Comparison of ENCODE assay signal across 1 cellular context in genomic region chr4:69860521-69861298, GRCh38.
A peak's percentile ranks its signal among the peaks of the same experiment; 100 is the strongest.
TF ChIP-seq lines count a peak whose summit lies in the region.

No MANE protein-coding gene starts in this region.

TF ChIP-seq in HepG2, 621 proteins besides CTCF, POLR2A, EP300 and RAD21 (continues in another document):
- TF ChIP-seq SMAD9 (CRISPR knock-in tag; IDR thresholded peaks at IDR 0.05), result no peak
- TF ChIP-seq FOXP1 (IDR thresholded peaks at IDR 0.05), result no peak
- TF ChIP-seq FOXP1 (CRISPR knock-in tag; IDR thresholded peaks at IDR 0.05), result peak; percentile 15; the same call in 1 of the 2 replicates
- TF ChIP-seq JDP2 (CRISPR knock-in tag; IDR thresholded peaks at IDR 0.05; ENCODE audit: borderline replicate concordance), result no peak
- no peak for TF ChIP-seq ZNF576 (CRISPR knock-in tag; IDR thresholded peaks at IDR 0.05)
- TF ChIP-seq POGZ (CRISPR knock-in tag; IDR thresholded peaks at IDR 0.05), result 0 out of 2 replicates have a peak, but pooled peaks have one; percentile 27
- no peak for TF ChIP-seq ZNF609 (CRISPR knock-in tag; IDR thresholded peaks at IDR 0.05; ENCODE audit: borderline replicate concordance)
- no peak for TF ChIP-seq ZNF232 (CRISPR knock-in tag; IDR thresholded peaks at IDR 0.05; ENCODE audit: borderline replicate concordance)
- no peak for TF ChIP-seq ZNF101 (CRISPR knock-in tag; IDR thresholded peaks at IDR 0.05; ENCODE audit: borderline replicate concordance, low read depth)
- no peak for TF ChIP-seq ZNF569 (CRISPR knock-in tag; IDR thresholded peaks at IDR 0.05; ENCODE audit: borderline replicate concordance)
- no peak for TF ChIP-seq ZNF143 (CRISPR knock-in tag; IDR thresholded peaks at IDR 0.05)
- TF ChIP-seq ZNF878 (CRISPR knock-in tag; IDR thresholded peaks at IDR 0.05), result no peak
- TF ChIP-seq NCOA1 (CRISPR knock-in tag; IDR thresholded peaks at IDR 0.05), result no peak
- no peak for TF ChIP-seq ZNF549 (CRISPR knock-in tag; IDR thresholded peaks at IDR 0.05)
- TF ChIP-seq ZNF746 (CRISPR knock-in tag; IDR thresholded peaks at IDR 0.05), result no peak
- TF ChIP-seq CREB1 (IDR thresholded peaks at IDR 0.05), result no peak
- 0 out of 2 replicates have a peak, but pooled peaks have one; percentile 15 for TF ChIP-seq CREB1 (CRISPR knock-in tag; IDR thresholded peaks at IDR 0.05)
- no peak for TF ChIP-seq ZSCAN30 (CRISPR knock-in tag; IDR thresholded peaks at IDR 0.05)
- no peak for TF ChIP-seq ZNF781 (CRISPR knock-in tag; IDR thresholded peaks at IDR 0.05; ENCODE audit: borderline replicate concordance, not compliant biosample characterization)
- no peak for TF ChIP-seq ZNF530 (CRISPR knock-in tag; IDR thresholded peaks at IDR 0.05; ENCODE audit: low read depth)
- no peak for TF ChIP-seq KLF16 (CRISPR knock-in tag; IDR thresholded peaks at IDR 0.05)
- TF ChIP-seq ZNF615 (CRISPR knock-in tag; IDR thresholded peaks at IDR 0.05; ENCODE audit: borderline replicate concordance), result no peak
- no peak for TF ChIP-seq ZNF775 (CRISPR knock-in tag; IDR thresholded peaks at IDR 0.05; ENCODE audit: borderline replicate concordance)
- no peak for TF ChIP-seq ZNF7 (CRISPR knock-in tag; IDR thresholded peaks at IDR 0.05)
- no peak for TF ChIP-seq ZNF891 (CRISPR knock-in tag; IDR thresholded peaks at IDR 0.05)
- no peak for TF ChIP-seq ZNF550 (CRISPR knock-in tag; IDR thresholded peaks at IDR 0.05; ENCODE audit: borderline replicate concordance)
- TF ChIP-seq NFAT5 (CRISPR knock-in tag; IDR thresholded peaks at IDR 0.05), result no peak
- TF ChIP-seq MBD4 (IDR thresholded peaks at IDR 0.05; ENCODE audit: borderline replicate concordance, low read length), result no peak
- TF ChIP-seq ZFP37 (CRISPR knock-in tag; IDR thresholded peaks at IDR 0.05; ENCODE audit: borderline replicate concordance), result no peak
- TF ChIP-seq TGIF2 (CRISPR knock-in tag; IDR thresholded peaks at IDR 0.05), result no peak
- no peak for TF ChIP-seq RNF2 (conservative IDR thresholded peaks at IDR 0.05; ENCODE audit: low read depth)
- 0 out of 2 replicates have a peak, but pooled peaks have one; percentile 18 for TF ChIP-seq RARA (CRISPR knock-in tag; IDR thresholded peaks at IDR 0.05)
- peak; percentile 43; the same call in 1 of the 2 replicates for TF ChIP-seq HNF4A (CRISPR knock-in tag; IDR thresholded peaks at IDR 0.05)
- no peak for TF ChIP-seq MAZ (IDR thresholded peaks at IDR 0.05; ENCODE audit: borderline replicate concordance, low read depth, low read length)
- TF ChIP-seq MAZ (CRISPR knock-in tag; IDR thresholded peaks at IDR 0.05; ENCODE audit: low read depth), result no peak
- TF ChIP-seq ZNF589 (CRISPR knock-in tag; conservative IDR thresholded peaks at IDR 0.05), result no peak
- TF ChIP-seq ZNF24 (IDR thresholded peaks at IDR 0.05), result no peak
- no peak for TF ChIP-seq ZNF205 (CRISPR knock-in tag; IDR thresholded peaks at IDR 0.05)
- no peak for TF ChIP-seq ZNF33B (CRISPR knock-in tag; IDR thresholded peaks at IDR 0.05)
- no peak for TF ChIP-seq ZNF574 (CRISPR knock-in tag; IDR thresholded peaks at IDR 0.05)
- TF ChIP-seq GATAD2A (CRISPR knock-in tag; IDR thresholded peaks at IDR 0.05), result peak; percentile 62
- TF ChIP-seq ZNF644 (CRISPR knock-in tag; IDR thresholded peaks at IDR 0.05; ENCODE audit: low read depth), result no peak
- no peak for TF ChIP-seq KDM6A (CRISPR knock-in tag; IDR thresholded peaks at IDR 0.05; ENCODE audit: low read depth)
- no peak for TF ChIP-seq MLX (CRISPR knock-in tag; IDR thresholded peaks at IDR 0.05)
- no peak for TF ChIP-seq RFXANK (CRISPR knock-in tag; IDR thresholded peaks at IDR 0.05)
- no peak for TF ChIP-seq ZSCAN12 (CRISPR knock-in tag; IDR thresholded peaks at IDR 0.05)
- no peak for TF ChIP-seq TRIM24 (CRISPR knock-in tag; IDR thresholded peaks at IDR 0.05)
- TF ChIP-seq AHDC1 (CRISPR knock-in tag; IDR thresholded peaks at IDR 0.05; ENCODE audit: borderline replicate concordance), result peak; percentile 78; the same call in 1 of the 2 replicates
